21 cellular contexts compared by ENCODE assay signal in the genomic region with DNA sequence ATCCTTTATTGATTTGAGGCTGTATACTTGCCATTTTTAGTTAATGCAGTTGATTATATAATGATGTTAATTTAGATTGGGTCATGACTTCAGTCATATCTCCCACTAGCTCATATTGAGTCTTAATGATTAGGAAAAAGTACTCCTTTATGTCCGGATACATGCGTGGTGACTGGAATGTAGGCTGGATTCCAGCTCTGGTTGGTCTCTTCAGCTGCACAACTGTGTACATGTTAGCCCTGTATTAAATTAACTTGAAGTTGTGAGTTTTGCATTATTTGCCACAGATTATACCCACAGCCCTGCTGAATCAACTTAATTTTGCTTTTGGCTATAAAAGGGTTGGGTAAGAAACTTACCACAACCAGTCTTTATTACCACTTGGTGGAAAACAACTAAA. TPM values are rescaled to one million over a fixed set of nuclear protein-coding genes. Genes with fewer than 3 reads are reported as not detected.
DNase-seq lines count a peak whose midpoint lies in the region; TF ChIP-seq lines count a peak whose summit lies in the region.
"Had no signal": no experiment of that assay in that cellular context is flagged by ENCODE, and none has a peak within 500 bp of the region (broad histone marks: within the 10 kb centered on the region; RNA-seq: fewer than 3 reads in every experiment).

No MANE protein-coding gene starts in this region.

- H2BK12ac ChIP-seq in mesenchymal stem cell (ENCODE audit: low read length in 2 of 2), result no peak overlapping the region

- no peaks in the 10 kb centered on the region for H3K27me3 Mint-ChIP-seq in CD4-positive, alpha-beta memory T cell

- no peak overlapping the region for H3K4ac ChIP-seq in mesenchymal stem cell (ENCODE audit: low read depth in 1 of 2, low read length in 2 of 2)

- DNase-seq in CD4-positive, alpha-beta memory T cell, result no peak
- DNase-seq in dermis microvascular lymphatic vessel endothelial cell (ENCODE audit: low read depth in 2 of 2), result peak; percentile 25 to 38
- no peak for DNase-seq in mesenchymal stem cell
- no peak for DNase-seq in cortex of kidney (lab: John Stamatoyannopoulos, UW)
- DNase-seq in pons (ENCODE audit: low spot score), result no peak
- no peak for DNase-seq in 8988T
- DNase-seq: activated CD4-positive, alpha-beta T cell treated with anti-CD3 and anti-CD28 coated beads, Interleukin-2, amount 50 U/mL, for 1 hour; DMS 273 treated with DMSO at 0.1 percent for 48 hours; dorsolateral prefrontal cortex; MG63; NCI-H1694; NCI-H345; RPMI8226; stimulated activated CD4-positive, alpha-beta T cell treated with anti-CD3 and anti-CD28 coated beads, Interleukin-4, amount 100 ng/mL, for 4 hours; stimulated activated CD8-positive, alpha-beta memory T cell treated with anti-CD3 and anti-CD28 coated beads, Interleukin-4, amount 100 ng/mL, for 48 hours had no signal

- H3K4me1 Mint-ChIP-seq in CD4-positive, alpha-beta memory T cell, result peaks cover 25 to 41% (median 32%) of the 10 kb centered on the region in 4 donors

- H3K4me3 Mint-ChIP-seq in CD4-positive, alpha-beta memory T cell, result no peak overlapping the region
- H3K4me3 Mint-ChIP-seq: activated T-helper 1 cell treated with anti-CD3 and anti-CD28 coated beads, Interleukin-12 subunit alpha, Interleukin-12 subunit beta, Interleukin-2, Interleukin-4 antibody, amounts not matched to agents 30 ng/mL and 10 ng/mL and 1 ng/mL, durations not matched to agents 14 hours and 24 hours and 36 hours had no signal

- no peak overlapping the region for H3K18ac ChIP-seq in mesenchymal stem cell (ENCODE audit: low read depth in 1 of 2, low read length in 2 of 2)

- no peak overlapping the region for H3K23ac ChIP-seq in mesenchymal stem cell (ENCODE audit: low read length in 2 of 2)

- H3K4me2 ChIP-seq in KMS-11 (peak overlapping the region; percentile 43), mesenchymal stem cell (ENCODE audit: low read length, poor library complexity, severe bottlenecking) (no peak overlapping the region)
- H3K4me2 ChIP-seq: BLaER1 had no signal

- no peak for TF ChIP-seq CTCF in KMS-11 (conservative IDR thresholded peaks at IDR 0.05; ENCODE audit: low read depth, low read length)

- no peak overlapping the region for H4K8ac ChIP-seq in mesenchymal stem cell (ENCODE audit: low read length)

- peaks cover 46% of the 10 kb centered on the region for H3K36me3 ChIP-seq in CD4-positive, alpha-beta memory T cell (ENCODE audit: insufficient read depth, low read length)
- H3K36me3 ChIP-seq in KMS-11 (ENCODE audit: insufficient read depth), result peaks cover 5% of the 10 kb centered on the region; the same call in 1 of the 2 replicates
- peaks cover 15 to 73% of the 10 kb centered on the region in 2 experiments for H3K36me3 ChIP-seq in mesenchymal stem cell (ENCODE audit: control insufficient read depth in 1 of 2, insufficient read depth in 2 of 2, low read depth in 1 of 2, low read length in 2 of 2)

- H3K79me1 ChIP-seq in mesenchymal stem cell (replicated peaks; ENCODE audit: low read length, poor library complexity, severe bottlenecking), result peaks cover 14% of the 10 kb centered on the region

- peak overlapping the region in 4 of 7 donors; percentile 1 to 74 (median 57) for H3K27ac Mint-ChIP-seq in CD4-positive, alpha-beta memory T cell
- H3K27ac Mint-ChIP-seq: activated T-helper 1 cell treated with anti-CD3 and anti-CD28 coated beads, Interleukin-12 subunit alpha, Interleukin-12 subunit beta, Interleukin-2, Interleukin-4 antibody, amounts not matched to agents 30 ng/mL and 10 ng/mL and 1 ng/mL, durations not matched to agents 14 hours and 24 hours and 36 hours had no signal

- peaks cover 4% of the 10 kb centered on the region; the same call in 1 of the 2 replicates for H4K20me1 ChIP-seq in KMS-11 (ENCODE audit: insufficient read depth)

- intact Hi-C loops in CD4-positive, alpha-beta memory T cell (cut with micrococcal nuclease), result no loop called here

- H3K9me3 ChIP-seq in CD4-positive, alpha-beta memory T cell (ENCODE audit: control insufficient read depth in 1 of 2, low read length in 2 of 2), result no peaks in the 10 kb centered on the region
- H3K9me3 ChIP-seq in mesenchymal stem cell (ENCODE audit: control insufficient read depth, low read length), result no peaks in the 10 kb centered on the region
- H3K9me3 ChIP-seq: BLaER1, esophagus muscularis mucosa, MG63 had no signal

- H3K4me3 ChIP-seq in CD4-positive, alpha-beta memory T cell (ENCODE audit: low read length in 2 of 2), result no peak overlapping the region
- H3K4me3 ChIP-seq in KMS-11 (IDR thresholded peaks at IDR 0.05; ENCODE audit: insufficient read depth, low read depth, low read length) (no peak overlapping the region), mesenchymal stem cell (ENCODE audit: insufficient read depth in 1 of 2, low read depth in 1 of 2, low read length in 2 of 2) (no peak overlapping the region)
- H3K4me3 ChIP-seq: BLaER1, dorsolateral prefrontal cortex, esophagus muscularis mucosa, MG63, skin epidermis had no signal

- no peak overlapping the region for H2AK5ac ChIP-seq in mesenchymal stem cell (ENCODE audit: low read length, severe bottlenecking)

- H3K14ac ChIP-seq in mesenchymal stem cell (ENCODE audit: low read length in 2 of 2), result no peak overlapping the region

- H4K91ac ChIP-seq in mesenchymal stem cell (ENCODE audit: low read length), result no peak overlapping the region

- no peaks in the 10 kb centered on the region for H3K27me3 ChIP-seq in CD4-positive, alpha-beta memory T cell (ENCODE audit: insufficient read depth, low read length)
- H3K27me3 ChIP-seq in KMS-11 (ENCODE audit: insufficient read depth, low read depth) (no peaks in the 10 kb centered on the region), mesenchymal stem cell (ENCODE audit: control insufficient read depth in 1 of 2, insufficient read depth in 1 of 2, low read length in 2 of 2) (no peaks in the 10 kb centered on the region)
- H3K27me3 ChIP-seq: BLaER1, dorsolateral prefrontal cortex, esophagus muscularis mucosa, MG63 had no signal

- no peak overlapping the region for H3K27ac ChIP-seq in CD4-positive, alpha-beta memory T cell (ENCODE audit: low read depth, low read length)
- H3K27ac ChIP-seq in KMS-11, result peak overlapping the region; percentile 27; the same call in 1 of the 2 replicates
- H3K27ac ChIP-seq in mesenchymal stem cell (ENCODE audit: low read length, poor library complexity, severe bottlenecking), result no peak overlapping the region
- H3K27ac ChIP-seq: BLaER1, esophagus muscularis mucosa, parathyroid adenoma, skin epidermis had no signal

- no peak overlapping the region for H2BK15ac ChIP-seq in mesenchymal stem cell (ENCODE audit: low read depth, poor library complexity, severe bottlenecking)

- POLR2A ChIA-PET in CD4-positive, alpha-beta memory T cell (lab: Charles Lee; ENCODE audit: partially characterized antibody), result interaction anchor here (0.6 kb wide), 1 partner anchor 22 kb away, joined by 3 read pairs; a partner anchor contains a TSS

- peaks cover 23% of the 10 kb centered on the region for H3K4me1 ChIP-seq in CD4-positive, alpha-beta memory T cell (ENCODE audit: insufficient read depth, low read length)
- H3K4me1 ChIP-seq in KMS-11 (ENCODE audit: low read depth, poor library complexity, severe bottlenecking), result peaks cover 44% of the 10 kb centered on the region
- H3K4me1 ChIP-seq in mesenchymal stem cell (ENCODE audit: control insufficient read depth, insufficient read depth, low read depth, low read length), result no peaks in the 10 kb centered on the region
- H3K4me1 ChIP-seq: parathyroid adenoma had no signal

- WGBS in mesenchymal stem cell, result 94% methylated on average over 2 of the region's 2 CpGs

- H3K9me3 Mint-ChIP-seq in CD4-positive, alpha-beta memory T cell, result no peaks in the 10 kb centered on the region
- H3K9me3 Mint-ChIP-seq: activated T-helper 1 cell treated with anti-CD3 and anti-CD28 coated beads, Interleukin-12 subunit alpha, Interleukin-12 subunit beta, Interleukin-2, Interleukin-4 antibody, amounts not matched to agents 30 ng/mL and 10 ng/mL and 1 ng/mL, durations not matched to agents 14 hours and 24 hours and 36 hours had no signal

- peaks cover 61 to 74% of the 10 kb centered on the region in 2 donors for H3K36me3 Mint-ChIP-seq in CD4-positive, alpha-beta memory T cell

- CTCF ChIA-PET in CD4-positive, alpha-beta memory T cell (lab: Charles Lee; ENCODE audit: partially characterized antibody), result interaction anchor here (0.6 kb wide), 1 partner anchor 20 kb away, joined by 3 read pairs; no protein-coding TSS in a partner anchor

- H3K9ac ChIP-seq in KMS-11 (no peak overlapping the region), mesenchymal stem cell (ENCODE audit: low read length) (peak overlapping the region; percentile 6)
- H3K9ac ChIP-seq: BLaER1, parathyroid adenoma had no signal

- H2BK5ac ChIP-seq in mesenchymal stem cell (ENCODE audit: low read depth, low read length, poor library complexity, severe bottlenecking), result no peak overlapping the region

- no peak overlapping the region for H2AFZ ChIP-seq in KMS-11 (ENCODE audit: low read depth)
- no peak overlapping the region for H2AFZ ChIP-seq in mesenchymal stem cell (ENCODE audit: low read depth, low read length)
- H2AFZ ChIP-seq: parathyroid adenoma had no signal

- no peak overlapping the region for H2BK120ac ChIP-seq in mesenchymal stem cell (ENCODE audit: low read depth, low read length)

- peaks cover 18% of the 10 kb centered on the region; the same call in 1 of the 2 replicates for H3K79me2 ChIP-seq in KMS-11 (ENCODE audit: insufficient read depth, low read depth)

RNA-seq across cellular contexts. Expression of a gene that starts 22.5 kb away (rescaled TPM):
- total RNA-seq in CD4-positive, alpha-beta memory T cell, result 10 to 100 TPM; 20.2 to 21.8 TPM
- 10 to 100 TPM; 30.0 to 50.6 TPM for polyA plus RNA-seq in CD4-positive, alpha-beta memory T cell
- total RNA-seq in dermis microvascular lymphatic vessel endothelial cell, result 28.2 and 28.8 TPM in 2 replicates
- 29.7 TPM for polyA plus RNA-seq in mesenchymal stem cell (2013, experiment 1 of 2)
- polyA plus RNA-seq in mesenchymal stem cell (2013, experiment 2 of 2), result 36.0 TPM

RNA-seq across cellular contexts. Expression of a gene that starts 38.2 kb away (rescaled TPM):
- total RNA-seq in CD4-positive, alpha-beta memory T cell, result 10 to 100 TPM; 52.4 to 65.1 TPM
- 100 to 1,000 TPM; 134 to 145 TPM for polyA plus RNA-seq in CD4-positive, alpha-beta memory T cell
- 30.1 and 63.0 TPM in 2 replicates for total RNA-seq in dermis microvascular lymphatic vessel endothelial cell
- polyA plus RNA-seq in mesenchymal stem cell (2013, experiment 1 of 2), result 222 TPM
- 222 TPM for polyA plus RNA-seq in mesenchymal stem cell (2013, experiment 2 of 2)

RNA-seq across cellular contexts. Expression of a gene that starts 38.8 kb away (rescaled TPM):
- 100 to 1,000 TPM; 129 to 132 TPM for total RNA-seq in CD4-positive, alpha-beta memory T cell
- polyA plus RNA-seq in CD4-positive, alpha-beta memory T cell, result 100 to 1,000 TPM; 111 to 116 TPM
- 92.3 and 136 TPM in 2 replicates for total RNA-seq in dermis microvascular lymphatic vessel endothelial cell
- 141 TPM for polyA plus RNA-seq in mesenchymal stem cell (2013, experiment 1 of 2)
- polyA plus RNA-seq in mesenchymal stem cell (2013, experiment 2 of 2), result 144 TPM

Comparison
In these comparisons a context has a peak if more than half of its experiments do, and no peak if none do; other contexts are left out.
1. DNase-seq: peak in dermis microvascular lymphatic vessel endothelial cell (2 of 2); none in CD4-positive, alpha-beta memory T cell (0 of 5), mesenchymal stem cell (single experiment), cortex of kidney (single experiment), pons (single experiment) and 8988T (single experiment).